In the genomic region with DNA sequence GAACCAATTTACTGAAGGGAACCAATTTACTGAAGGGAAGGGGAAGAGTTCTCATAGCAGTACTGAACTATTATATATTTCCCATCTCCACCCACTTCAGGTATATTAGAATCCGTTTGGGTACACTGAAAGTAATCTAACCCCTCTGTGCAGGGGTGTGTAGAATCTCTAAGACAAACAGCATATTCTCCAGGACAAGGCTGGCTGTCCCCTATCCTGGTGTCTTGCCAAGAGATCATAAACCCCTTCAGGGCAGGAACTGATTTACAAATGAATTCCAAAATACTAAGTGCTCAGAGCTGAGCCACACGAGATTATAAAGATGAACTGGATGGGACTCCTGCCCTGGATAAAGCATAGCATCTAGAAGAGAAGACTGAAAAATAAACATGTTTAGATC, we compare ENCODE assay signal across 17 cellular contexts. TPM values are rescaled to one million over a fixed set of nuclear protein-coding genes. Genes with fewer than 3 reads are reported as not detected.
DNase-seq lines count a peak whose midpoint lies in the region; ATAC-seq and TF ChIP-seq lines count a peak whose summit lies in the region.
"Had no signal": no experiment of that assay in that cellular context is flagged by ENCODE, and none has a peak within 500 bp of the region (broad histone marks: within the 10 kb centered on the region; RNA-seq: fewer than 3 reads in every experiment).

No MANE protein-coding gene starts in this region.

- H3K27ac Mint-ChIP-seq in T-helper 2 cell treated with Interferon-gamma antibody and Interleukin-4, amounts not matched to agents 5 μg/mL and 100 μg/mL, for 36 hours = peak overlapping the region; percentile 29
- H3K27ac Mint-ChIP-seq in naive thymus-derived CD8-positive, alpha-beta T cell = peak overlapping the region in 8 of 10 donors; percentile 6 to 80 (median 52)

- H4K20me1 ChIP-seq in Loucy (ENCODE audit: insufficient read depth, low read length, poor library complexity, severe bottlenecking) = peaks cover 77% of the 10 kb centered on the region

- no peaks in the 10 kb centered on the region for H3K9me2 ChIP-seq in Loucy (replicated peaks; ENCODE audit: low read depth, low read length)

- peak overlapping the region; percentile 81 for H3K4me2 ChIP-seq in Loucy (ENCODE audit: low read depth, low read length, poor library complexity, severe bottlenecking)

- ATAC-seq in naive thymus-derived CD8-positive, alpha-beta T cell = no peak
- ATAC-seq in HG03342 (IDR thresholded peaks at IDR 0.05; ENCODE audit: unreplicated experiment) = no peak
- ATAC-seq: Panc1 had no signal

- in situ Hi-C loops in brain microvascular endothelial cell (cut with HindIII; ENCODE audit: low pct_ligation_motif_present, low sequenced_read_pairs) = no loop called here

- H2AFZ ChIP-seq in Loucy (ENCODE audit: low read length) = no peak overlapping the region

- H3K9me3 ChIP-seq in Loucy (ENCODE audit: insufficient read depth, low read depth, low read length) = no peaks in the 10 kb centered on the region
- H3K9me3 ChIP-seq: sigmoid colon, thoracic aorta had no signal

- no peak overlapping the region for H3K4me3 Mint-ChIP-seq in T-helper 2 cell treated with Interferon-gamma antibody and Interleukin-4, amounts not matched to agents 5 μg/mL and 100 μg/mL, for 36 hours
- H3K4me3 Mint-ChIP-seq in naive thymus-derived CD8-positive, alpha-beta T cell = peak overlapping the region in 3 of 10 donors; percentile 16 to 29 (median 27)

- H3K4me1 ChIP-seq in Loucy (ENCODE audit: insufficient read depth, low read length, poor library complexity, severe bottlenecking) = peaks cover 50% of the 10 kb centered on the region

- no peaks in the 10 kb centered on the region for H3K27me3 ChIP-seq in Loucy (ENCODE audit: insufficient read depth, low read length, poor library complexity, severe bottlenecking)
- no peaks in the 10 kb centered on the region for H3K27me3 ChIP-seq in brain microvascular endothelial cell (replicated peaks)
- H3K27me3 ChIP-seq: sigmoid colon had no signal

- TF ChIP-seq CTCF in Loucy (conservative IDR thresholded peaks at IDR 0.05; ENCODE audit: low read length) (no peak), brain microvascular endothelial cell (IDR thresholded peaks at IDR 0.05; ENCODE audit: low read depth, low read length, missing control alignments) (no peak), GM10266 (IDR thresholded peaks at IDR 0.05; ENCODE audit: control insufficient read depth, insufficient read depth, low read depth, missing control alignments) (no peak)

- H3K79me2 ChIP-seq in Loucy (ENCODE audit: insufficient read depth, low read length) = peaks cover 82% of the 10 kb centered on the region

- H3K36me3 ChIP-seq in Loucy (ENCODE audit: insufficient read depth, low read length) (peaks cover 70% of the 10 kb centered on the region), brain microvascular endothelial cell (replicated peaks) (peaks cover 18% of the 10 kb centered on the region)

- no peak for DNase-seq in T-helper 2 cell treated with Interferon-gamma antibody and Interleukin-4, amounts not matched to agents 5 μg/mL and 100 μg/mL, for 36 hours (ENCODE audit: low spot score)
- DNase-seq in T-helper 2 cell (no peak), brain microvascular endothelial cell (no peak), GM10266 (ENCODE audit: extremely low spot score) (no peak), Kasumi-1 (lab: John Stamatoyannopoulos, UW) (no peak)
- no peak for DNase-seq in naive thymus-derived CD8-positive, alpha-beta T cell
- DNase-seq: C1 segment of cervical spinal cord, DMS79 treated with DMSO at 0.1 percent for 48 hours, MM.1S, NCI-H2081 treated with DMSO at 0.1 percent for 48 hours, NCI-H526 treated with DMSO at 0.1 percent for 48 hours, nucleus accumbens, sigmoid colon had no signal

- H3K27me3 Mint-ChIP-seq in T-helper 2 cell treated with Interferon-gamma antibody and Interleukin-4, amounts not matched to agents 5 μg/mL and 100 μg/mL, for 36 hours (ENCODE audit: low read depth) = no peaks in the 10 kb centered on the region
- no peaks in the 10 kb centered on the region for H3K27me3 Mint-ChIP-seq in naive thymus-derived CD8-positive, alpha-beta T cell

- H3K9ac ChIP-seq in Loucy (ENCODE audit: low read depth, low read length, poor library complexity, severe bottlenecking) = peak overlapping the region; percentile 5

- peak overlapping the region; percentile 31 for H3K27ac ChIP-seq in brain microvascular endothelial cell
- H3K27ac ChIP-seq: sigmoid colon had no signal

- POLR2A ChIA-PET in naive thymus-derived CD8-positive, alpha-beta T cell (lab: Charles Lee) = interaction anchor here (0.7 to 3.2 kb wide), 2 partner anchors 9 to 303 kb away, joined by 4 to 18 read pairs; a partner anchor contains a TSS

- peaks cover 68% of the 10 kb centered on the region for H3K36me3 Mint-ChIP-seq in T-helper 2 cell treated with Interferon-gamma antibody and Interleukin-4, amounts not matched to agents 5 μg/mL and 100 μg/mL, for 36 hours (ENCODE audit: low read depth)
- peaks cover 0 to 89% (median 26%) of the 10 kb centered on the region in 3 donors for H3K36me3 Mint-ChIP-seq in naive thymus-derived CD8-positive, alpha-beta T cell

- H3F3A ChIP-seq in Loucy (ENCODE audit: low read depth) = peaks cover 3% of the 10 kb centered on the region; the same call in 1 of the 2 replicates

- H3K4me1 Mint-ChIP-seq in T-helper 2 cell treated with Interferon-gamma antibody and Interleukin-4, amounts not matched to agents 5 μg/mL and 100 μg/mL, for 36 hours (ENCODE audit: low read depth) = peaks cover 48% of the 10 kb centered on the region
- peaks cover 30 to 77% (median 70%) of the 10 kb centered on the region in 4 donors for H3K4me1 Mint-ChIP-seq in naive thymus-derived CD8-positive, alpha-beta T cell

- H3K9me3 Mint-ChIP-seq in T-helper 2 cell treated with Interferon-gamma antibody and Interleukin-4, amounts not matched to agents 5 μg/mL and 100 μg/mL, for 36 hours = no peaks in the 10 kb centered on the region
- no peaks in the 10 kb centered on the region for H3K9me3 Mint-ChIP-seq in naive thymus-derived CD8-positive, alpha-beta T cell

- H3K4me3 ChIP-seq in Loucy (ENCODE audit: low read length, poor library complexity, severe bottlenecking) (no peak overlapping the region), brain microvascular endothelial cell (ENCODE audit: low read depth, low read length) (no peak overlapping the region)
- H3K4me3 ChIP-seq: sigmoid colon, thoracic aorta had no signal

RNA-seq across cellular contexts. Expression of a gene that starts 9.2 kb away (rescaled TPM):
- 10 to 100 TPM; 61.2 to 70.9 TPM for total RNA-seq in naive thymus-derived CD8-positive, alpha-beta T cell
- 10 to 100 TPM; 45.3 to 58.8 (median 47.7) TPM for polyA plus RNA-seq in naive thymus-derived CD8-positive, alpha-beta T cell

RNA-seq across cellular contexts. Expression of a gene that starts 31.8 kb away (rescaled TPM):
- total RNA-seq in naive thymus-derived CD8-positive, alpha-beta T cell = 10 to 100 TPM; 31.0 to 34.2 TPM
- 10 to 100 TPM in 2 of 3 donors, 1 to 10 TPM in 1; 9.3 to 12.2 (median 10.7) TPM for polyA plus RNA-seq in naive thymus-derived CD8-positive, alpha-beta T cell
